Comparison of ENCODE assay signal across 29 cellular contexts in genomic region chr2:45912109-45912508, GRCh38.
"Had no signal": no experiment of that assay in that cellular context is flagged by ENCODE, and none has a peak within 500 bp of the region (broad histone marks: within the 10 kb centered on the region; RNA-seq: fewer than 3 reads in every experiment).

No MANE protein-coding gene starts in this region.

- DNase-seq: activated CD4-positive, alpha-beta T cell treated with anti-CD3 and anti-CD28 coated beads for 48 hours; activated CD4-positive, alpha-beta T cell treated with anti-CD3 and anti-CD28 coated beads, Interleukin-2, amount 50 U/mL, for 48 hours; activated CD8-positive, alpha-beta memory T cell treated with anti-CD3 and anti-CD28 coated beads for 24 hours; activated effector memory CD4-positive, alpha-beta T cell treated with anti-CD3 and anti-CD28 coated beads, Interleukin-2, amount 50 U/mL, for 16 hours; activated naive CD4-positive, alpha-beta T cell treated with anti-CD3 and anti-CD28 coated beads for 36 hours; activated naive CD8-positive, alpha-beta T cell treated with anti-CD3 and anti-CD28 coated beads for 36 hours; adrenal gland; aorta; cerebellar nuclear complex; dorsolateral prefrontal cortex; effector memory CD4-positive, alpha-beta T cell; erythroblast; hippocampal formation; immature natural killer cell; kidney; naive thymus-derived CD8-positive, alpha-beta T cell; nucleus accumbens; right cardiac atrium; stimulated activated CD4-positive, alpha-beta T cell treated with anti-CD3 and anti-CD28 coated beads, Interleukin-2, amount 100 ng/mL, for 48 hours; stimulated activated naive CD8-positive, alpha-beta T cell treated with anti-CD3 and anti-CD28 coated beads, Interleukin-15, amount 100 ng/mL, for 72 hours; substantia nigra; upper lobe of right lung had no signal

- H3K27ac ChIP-seq: adrenal gland, cardiac muscle cell, coronary artery, gastroesophageal sphincter, parathyroid adenoma, upper lobe of right lung, VCaP had no signal

- ATAC-seq: activated CD4-positive, CD25-positive, alpha-beta regulatory T cell treated with anti-CD3 and anti-CD28 coated beads, Interleukin-2, amount 50 U/mL, for 24 hours; gastroesophageal sphincter; naive thymus-derived CD8-positive, alpha-beta T cell; right cardiac atrium; stimulated activated naive CD8-positive, alpha-beta T cell treated with anti-CD3 and anti-CD28 coated beads, Interleukin-15, amount 100 ng/mL, for 72 hours; upper lobe of right lung had no signal

- H3K36me3 ChIP-seq: adrenal gland, cardiac muscle cell, gastroesophageal sphincter, upper lobe of right lung had no signal

- FAIRE-seq: kidney, TTC549 had no signal

- H3K4me1 ChIP-seq: adrenal gland, parathyroid adenoma had no signal

- H2AFZ ChIP-seq: parathyroid adenoma had no signal

- H3K4me3 ChIP-seq: adrenal gland, cardiac muscle cell, coronary artery, dorsolateral prefrontal cortex, gastroesophageal sphincter, upper lobe of right lung had no signal

- H3K27me3 ChIP-seq: adrenal gland, cardiac muscle cell, dorsolateral prefrontal cortex, gastroesophageal sphincter, upper lobe of right lung had no signal

- H3K9ac ChIP-seq: parathyroid adenoma had no signal

- H3K9me3 ChIP-seq: adrenal gland, gastroesophageal sphincter, upper lobe of right lung had no signal
